ENCODE assay signal across 8 cellular contexts in the genomic region with DNA sequence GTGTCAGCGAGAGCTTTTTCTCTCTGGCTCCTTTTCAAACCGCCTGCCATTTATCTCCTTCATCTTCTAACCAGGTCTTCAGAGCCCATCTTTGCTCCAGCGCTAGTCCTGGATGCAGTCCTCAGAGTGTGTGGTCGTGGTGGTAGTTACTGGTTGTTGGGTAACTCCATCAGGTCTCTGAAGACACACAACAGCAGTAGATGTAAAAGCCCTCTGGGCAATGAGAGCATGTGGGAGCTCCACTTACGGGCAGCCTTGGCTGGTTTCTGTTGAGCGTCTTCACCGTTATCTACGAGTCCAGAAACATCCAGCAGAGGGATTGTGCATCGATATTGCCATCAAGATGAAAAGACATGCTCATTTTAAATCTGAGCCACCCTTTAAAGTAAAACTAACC.
DNase-seq lines count a peak whose midpoint lies in the region; ATAC-seq and TF ChIP-seq lines count a peak whose summit lies in the region.

No MANE protein-coding gene starts in this region.

- H3K4me3 Mint-ChIP-seq in activated T-helper 17 cell treated with anti-CD3 and anti-CD28 coated beads, Interleukin-2, amount 50 U/mL, for 72 hours: peak overlapping the region; percentile 77

- no peaks in the 10 kb centered on the region for H3K9me3 ChIP-seq in body of pancreas

- WGBS in body of pancreas, 2 donors: 48 to 56% methylated on average over 9 of the region's 9 CpGs

- H3K4me1 Mint-ChIP-seq in activated T-helper 17 cell treated with anti-CD3 and anti-CD28 coated beads, Interleukin-2, amount 50 U/mL, for 72 hours: peaks cover 22% of the 10 kb centered on the region

- no peak for TF ChIP-seq CTCF in body of pancreas (IDR thresholded peaks at IDR 0.05)

- H3K27me3 Mint-ChIP-seq in activated T-helper 17 cell treated with anti-CD3 and anti-CD28 coated beads, Interleukin-2, amount 50 U/mL, for 72 hours: peaks cover 64% of the 10 kb centered on the region

- TF ChIP-seq POLR2A in body of pancreas (IDR thresholded peaks at IDR 0.05): no peak

- ATAC-seq in GM19324 (IDR thresholded peaks at IDR 0.05; ENCODE audit: low FRiP score, unreplicated experiment) (peak; percentile 10), HG03571 (IDR thresholded peaks at IDR 0.05; ENCODE audit: unreplicated experiment) (peak; percentile 12), body of pancreas (no peak)
- peak; percentile 44 for ATAC-seq in activated T-helper 17 cell treated with anti-CD3 and anti-CD28 coated beads, Interleukin-2, amount 50 U/mL, for 72 hours (replicated peaks)

- H3K27ac Mint-ChIP-seq in activated T-helper 17 cell treated with anti-CD3 and anti-CD28 coated beads, Interleukin-2, amount 50 U/mL, for 72 hours: no peak overlapping the region

- no peak overlapping the region for H3K4me3 ChIP-seq in body of pancreas

- no peak overlapping the region for H3K27ac ChIP-seq in body of pancreas

- DNase-seq in DMS53 (lab: John Stamatoyannopoulos, UW): peak; percentile 55
- DNase-seq in renal cortical epithelial cell (ENCODE audit: low read depth): peak; percentile 22
- no peak for DNase-seq in Ammon's horn (ENCODE audit: low spot score)
- no peak for DNase-seq in body of pancreas
- no peak for DNase-seq in NCI-H187 (lab: John Stamatoyannopoulos, UW)

- H3K36me3 ChIP-seq in body of pancreas (replicated peaks in 1 of 2; ENCODE audit: insufficient read depth in 1 of 2, low read depth in 2 of 2): no peaks in the 10 kb centered on the region

- intact Hi-C loops in body of pancreas (cut with DNase I): no loop called here

- H3K4me1 ChIP-seq in body of pancreas: peaks cover 6% of the 10 kb centered on the region

- peaks cover 12% of the 10 kb centered on the region for H3K36me3 Mint-ChIP-seq in activated T-helper 17 cell treated with anti-CD3 and anti-CD28 coated beads, Interleukin-2, amount 50 U/mL, for 72 hours (ENCODE audit: low read depth)

- H3K9me3 Mint-ChIP-seq in activated T-helper 17 cell treated with anti-CD3 and anti-CD28 coated beads, Interleukin-2, amount 50 U/mL, for 72 hours: no peaks in the 10 kb centered on the region

- H3K27me3 ChIP-seq in body of pancreas: peaks cover 0 to 30% of the 10 kb centered on the region in 2 donors

Comparison
In these comparisons a context has a peak if more than half of its experiments do, and no peak if none do; other contexts are left out.
1. DNase-seq: peak in DMS53 (single experiment) and renal cortical epithelial cell (single experiment); none in Ammon's horn (single experiment), body of pancreas (0 of 4) and NCI-H187 (0 of 2).